In the genomic region with DNA sequence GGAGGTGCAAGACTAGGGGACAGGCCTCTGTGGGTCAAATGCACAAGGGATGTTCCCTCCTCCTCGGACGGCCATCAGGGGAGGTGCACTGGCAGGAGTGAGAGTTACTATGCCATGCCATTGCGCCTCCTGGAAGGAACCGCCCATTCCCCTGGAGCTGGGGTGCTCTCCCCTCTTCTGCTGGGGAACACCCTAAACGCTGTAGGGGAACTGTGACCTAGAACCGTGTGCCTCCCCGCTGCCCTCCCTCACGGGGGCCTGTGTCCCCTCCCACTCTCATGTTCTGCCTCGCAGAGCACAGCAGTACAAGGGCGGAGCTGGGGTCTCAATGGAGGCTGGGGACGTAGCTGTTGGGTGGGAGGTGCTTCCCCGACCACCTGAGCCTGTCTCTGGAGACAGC, we compare ENCODE assay signal across 18 cellular contexts. TPM values are rescaled to one million over a fixed set of nuclear protein-coding genes. Genes with fewer than 3 reads are reported as not detected.
"Had no signal": no experiment of that assay in that cellular context is flagged by ENCODE, and none has a peak within 500 bp of the region (broad histone marks: within the 10 kb centered on the region; RNA-seq: fewer than 3 reads in every experiment).

No MANE protein-coding gene starts in this region.

- H3K4me3 Mint-ChIP-seq: activated CD4-positive, alpha-beta memory T cell treated with anti-CD3 and anti-CD28 coated beads, Interleukin-2, amount 10 ng/mL, durations not matched to agents 7 days and 5 days; activated CD4-positive, alpha-beta T cell treated with anti-CD3 and anti-CD28 coated beads for 36 hours; activated naive CD8-positive, alpha-beta T cell treated with anti-CD3 and anti-CD28 coated beads, Interleukin-2, amount 50 U/mL, for 24 hours; activated T-helper 1 cell treated with anti-CD3 and anti-CD28 coated beads, Interleukin-12 subunit alpha, Interleukin-12 subunit beta, Interleukin-2, Interleukin-4 antibody, amounts not matched to agents 30 ng/mL and 10 ng/mL and 1 ng/mL, durations not matched to agents 14 hours and 24 hours and 36 hours had no signal

- H3K4me1 ChIP-seq: right lobe of liver had no signal

- H3K27ac Mint-ChIP-seq: activated CD4-positive, alpha-beta memory T cell treated with anti-CD3 and anti-CD28 coated beads, Interleukin-2, amount 10 ng/mL, durations not matched to agents 7 days and 5 days; activated CD4-positive, alpha-beta T cell treated with anti-CD3 and anti-CD28 coated beads for 36 hours; activated naive CD8-positive, alpha-beta T cell treated with anti-CD3 and anti-CD28 coated beads, Interleukin-2, amount 50 U/mL, for 24 hours; activated T-helper 1 cell treated with anti-CD3 and anti-CD28 coated beads, Interleukin-12 subunit alpha, Interleukin-12 subunit beta, Interleukin-2, Interleukin-4 antibody, amounts not matched to agents 30 ng/mL and 10 ng/mL and 1 ng/mL, durations not matched to agents 14 hours and 24 hours and 36 hours had no signal

- H3K9me3 Mint-ChIP-seq: activated CD4-positive, alpha-beta memory T cell treated with anti-CD3 and anti-CD28 coated beads, Interleukin-2, amount 10 ng/mL, durations not matched to agents 7 days and 5 days; activated naive CD8-positive, alpha-beta T cell treated with anti-CD3 and anti-CD28 coated beads, Interleukin-2, amount 50 U/mL, for 24 hours; activated T-helper 1 cell treated with anti-CD3 and anti-CD28 coated beads, Interleukin-12 subunit alpha, Interleukin-12 subunit beta, Interleukin-2, Interleukin-4 antibody, amounts not matched to agents 30 ng/mL and 10 ng/mL and 1 ng/mL, durations not matched to agents 14 hours and 24 hours and 36 hours; naive thymus-derived CD8-positive, alpha-beta T cell had no signal

- H3K27me3 ChIP-seq: right lobe of liver had no signal

- H3K27me3 Mint-ChIP-seq: activated CD4-positive, alpha-beta memory T cell treated with anti-CD3 and anti-CD28 coated beads, Interleukin-2, amount 10 ng/mL, durations not matched to agents 7 days and 5 days; activated CD4-positive, alpha-beta T cell treated with anti-CD3 and anti-CD28 coated beads for 36 hours; activated naive CD8-positive, alpha-beta T cell treated with anti-CD3 and anti-CD28 coated beads, Interleukin-2, amount 50 U/mL, for 24 hours; naive thymus-derived CD8-positive, alpha-beta T cell had no signal

- ATAC-seq: activated CD4-positive, alpha-beta T cell treated with anti-CD3 and anti-CD28 coated beads for 36 hours; activated naive CD8-positive, alpha-beta T cell treated with anti-CD3 and anti-CD28 coated beads, Interleukin-2, amount 50 U/mL, for 24 hours; lower lobe of right lung; naive thymus-derived CD8-positive, alpha-beta T cell; right lobe of liver had no signal

- H3K9me3 ChIP-seq: lower lobe of right lung, right lobe of liver, SK-N-SH had no signal

- DNase-seq: activated CD4-positive, alpha-beta memory T cell treated with anti-CD3 and anti-CD28 coated beads, Interleukin-2, amount 10 ng/mL, durations not matched to agents 7 days and 5 days; activated CD4-positive, alpha-beta T cell treated with anti-CD3 and anti-CD28 coated beads for 36 hours; activated naive CD4-positive, alpha-beta T cell treated with Interleukin-2 at 50 U/mL for 16 hours; activated naive CD8-positive, alpha-beta T cell treated with anti-CD3 and anti-CD28 coated beads, Interleukin-2, amount 50 U/mL, for 24 hours; caudate nucleus; erythroblast; glutamatergic neuron; lower lobe of right lung; naive thymus-derived CD8-positive, alpha-beta T cell; right lobe of liver; SK-N-SH; stimulated activated CD4-positive, alpha-beta T cell treated with anti-CD3 and anti-CD28 coated beads, Interleukin-2, amount 100 ng/mL, for 24 hours; stimulated activated naive CD4-positive, alpha-beta T cell treated with Interleukin-2 at 50 U/mL for 16 hours; T-helper 1 cell; trophoblast cell had no signal

- H3K4me3 ChIP-seq: lower lobe of right lung, right lobe of liver had no signal

- H3K27ac ChIP-seq: lower lobe of right lung, right lobe of liver, VCaP had no signal

RNA-seq across cellular contexts. Expression of gene TMEM59L, which starts 53.6 kb away (rescaled TPM):
- total RNA-seq: naive thymus-derived CD8-positive, alpha-beta T cell had no signal

RNA-seq across cellular contexts. Expression of gene CRLF1, which starts 59.7 kb away (rescaled TPM):
- total RNA-seq: activated CD4-positive, alpha-beta memory T cell treated with anti-CD3 and anti-CD28 coated beads, Interleukin-2, amount 10 ng/mL, durations not matched to agents 7 days and 5 days; activated CD4-positive, alpha-beta T cell treated with anti-CD3 and anti-CD28 coated beads for 36 hours; activated T-helper 1 cell treated with anti-CD3 and anti-CD28 coated beads, Interleukin-12 subunit alpha, Interleukin-12 subunit beta, Interleukin-2, Interleukin-4 antibody, amounts not matched to agents 30 ng/mL and 10 ng/mL and 1 ng/mL, durations not matched to agents 14 hours and 24 hours and 36 hours; fibroblast of villous mesenchyme; naive thymus-derived CD8-positive, alpha-beta T cell had no signal
